ENCODE assay signal across 22 cellular contexts in the genomic region with DNA sequence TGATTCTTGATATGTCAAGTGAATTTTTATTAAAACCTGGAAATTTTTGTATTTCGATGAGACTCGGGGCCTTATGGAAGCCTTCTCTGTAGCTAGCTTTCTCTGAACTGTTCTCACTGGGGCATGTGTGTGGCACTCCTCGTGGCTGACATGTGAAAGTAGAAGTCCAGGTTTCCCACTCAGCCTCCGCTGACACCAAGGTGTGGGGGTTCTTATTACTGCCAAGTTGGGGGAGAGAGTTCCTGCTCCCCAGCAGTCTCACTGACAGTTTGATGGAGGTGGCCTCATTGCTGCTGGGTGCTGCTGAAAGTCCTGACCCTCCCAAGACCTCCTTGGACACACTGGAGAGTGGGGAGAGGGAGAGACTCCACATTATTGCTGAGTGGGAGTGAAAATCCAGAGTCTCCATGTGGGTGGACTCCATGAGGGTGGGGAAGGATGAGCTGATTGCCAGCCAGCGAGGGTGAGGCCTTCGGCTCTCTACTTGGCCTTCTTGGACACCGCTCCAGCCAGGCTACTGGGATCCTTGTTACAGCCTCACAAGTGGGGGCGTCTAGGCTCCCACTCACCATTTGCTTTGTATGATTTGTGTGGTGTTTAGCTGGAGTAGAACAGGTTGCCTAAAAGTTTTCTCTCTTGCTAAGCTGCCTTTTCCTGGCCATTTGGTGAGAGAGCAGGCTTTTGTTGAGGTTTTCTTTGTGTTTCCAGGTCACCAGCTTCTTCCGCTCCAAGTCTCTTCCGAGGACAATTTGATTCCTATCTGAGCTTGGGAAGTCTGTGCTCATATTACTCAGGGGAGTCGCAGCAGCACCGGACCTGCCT.
DNase-seq lines count a peak whose midpoint lies in the region; FAIRE-seq and TF ChIP-seq lines count a peak whose summit lies in the region.
"Had no signal": no experiment of that assay in that cellular context is flagged by ENCODE, and none has a peak within 500 bp of the region (broad histone marks: within the 10 kb centered on the region; RNA-seq: fewer than 3 reads in every experiment).

No MANE protein-coding gene starts in this region.

- H3K9me3 ChIP-seq in HEK293 (ENCODE audit: control insufficient read depth, insufficient read depth, low read depth, low read length) (no peaks in the 10 kb centered on the region), colonic mucosa (no peaks in the 10 kb centered on the region), adrenal gland (replicated peaks in 1 of 3) (no peaks in the 10 kb centered on the region), testis (no peaks in the 10 kb centered on the region)
- H3K9me3 ChIP-seq: A549, Peyer's patch had no signal

- H3K36me3 ChIP-seq in HEK293 (ENCODE audit: control insufficient read depth in 2 of 2, insufficient read depth in 1 of 2, low read length in 2 of 2) = no peaks in the 10 kb centered on the region
- H3K36me3 ChIP-seq in colonic mucosa = no peaks in the 10 kb centered on the region
- no peaks in the 10 kb centered on the region for H3K36me3 ChIP-seq in adrenal gland (replicated peaks in 1 of 2)
- H3K36me3 ChIP-seq in testis (ENCODE audit: low read depth, missing control alignments) = no peaks in the 10 kb centered on the region
- H3K36me3 ChIP-seq: Peyer's patch had no signal

- no peaks in the 10 kb centered on the region for H3K36me3 Mint-ChIP-seq in nephron progenitor cell (ENCODE audit: low read depth)
- H3K36me3 Mint-ChIP-seq: CD14-positive monocyte had no signal

- FAIRE-seq in H54 (lab: Jason Lieb, UNC) = no peak
- FAIRE-seq: A549, GM18507 had no signal

- DNase-seq in colonic mucosa (peak; percentile 15), nephron progenitor cell (no peak), retina (peak; percentile 71), adrenal gland (no peak), H54 (ENCODE audit: insufficient read length, low spot score) (no peak), testis (no peak), HCEC 1CT (no peak)
- DNase-seq: DMS53, GDM1, H9, KBM-7, NCI-H1105, NCI-H146, NCI-H2029, NCI-H2227 treated with DMSO at 0.1 percent for 48 hours, NCI-H524 had no signal

- peak overlapping the region; percentile 72 for H3K27ac Mint-ChIP-seq in nephron progenitor cell
- H3K27ac Mint-ChIP-seq: B cell, CD14-positive monocyte, H9 had no signal

- H3K4me3 Mint-ChIP-seq in nephron progenitor cell = peak overlapping the region; percentile 18
- H3K4me3 Mint-ChIP-seq: B cell, CD14-positive monocyte, H9 had no signal

- POLR2A ChIA-PET in HEK293 (lab: Yijun Ruan, JAX) = no interaction called here

- H3K27me3 Mint-ChIP-seq in nephron progenitor cell (ENCODE audit: low read depth, poor library complexity) = peaks cover 12% of the 10 kb centered on the region

- H3K27ac ChIP-seq in HEK293 (ENCODE audit: extremely low read depth, low read depth, low read length) = no peak overlapping the region
- H3K27ac ChIP-seq in colonic mucosa = no peak overlapping the region
- H3K27ac ChIP-seq in adrenal gland = no peak overlapping the region
- H3K27ac ChIP-seq in testis = no peak overlapping the region
- H3K27ac ChIP-seq: A549, Peyer's patch had no signal

- TF ChIP-seq CTCF in HEK293 (tag by site-specific recombination; IDR thresholded peaks at IDR 0.05) (no peak), colonic mucosa (IDR thresholded peaks at IDR 0.05) (no peak), nephron progenitor cell (IDR thresholded peaks at IDR 0.05) (no peak), adrenal gland (IDR thresholded peaks at IDR 0.05) (no peak), testis (IDR thresholded peaks at IDR 0.05) (no peak)

- CTCF ChIA-PET in HEK293 (lab: Yijun Ruan, JAX) = interaction anchor here (0.9 to 1.2 kb wide), 3 partner anchors 39 to 346 kb away, joined by 3 to 12 read pairs (median 6); no protein-coding TSS in a partner anchor

- intact Hi-C loops in colonic mucosa (cut with DNase I) = no loop called here
- intact Hi-C loops in adrenal gland (cut with DNase I) = no loop called here
- intact Hi-C loops in testis (cut with DNase I; ENCODE audit: low total_unique reads) = no loop called here

- no peaks in the 10 kb centered on the region for H3K9me3 Mint-ChIP-seq in nephron progenitor cell
- H3K9me3 Mint-ChIP-seq: H9 had no signal

- TF ChIP-seq POLR2A in adrenal gland (IDR thresholded peaks at IDR 0.05) (no peak), H54 (IDR thresholded peaks at IDR 0.05; ENCODE audit: low read depth, low read length) (no peak), testis (IDR thresholded peaks at IDR 0.05) (no peak)

- H3K4me3 ChIP-seq in HEK293 (ENCODE audit: low read depth, low read length) (no peak overlapping the region), colonic mucosa (no peak overlapping the region), adrenal gland (no peak overlapping the region), testis (no peak overlapping the region)
- H3K4me3 ChIP-seq: A549, Peyer's patch had no signal

- 74 to 89% (median 83%) methylated on average over 11 to 12 of the region's 12 CpGs for WGBS in adrenal gland, 4 donors
- 70 to 71% methylated on average over 12 of the region's 12 CpGs for WGBS in testis, 2 donors

- H3K27me3 ChIP-seq in colonic mucosa = no peaks in the 10 kb centered on the region
- no peaks in the 10 kb centered on the region for H3K27me3 ChIP-seq in adrenal gland
- H3K27me3 ChIP-seq in testis = no peaks in the 10 kb centered on the region
- H3K27me3 ChIP-seq: Peyer's patch had no signal

- no peak overlapping the region for H3K9ac ChIP-seq in colonic mucosa (ENCODE audit: low read depth in 2 of 2, low read length in 2 of 2)

- peaks cover 51% of the 10 kb centered on the region for H3K4me1 Mint-ChIP-seq in nephron progenitor cell
- H3K4me1 Mint-ChIP-seq: B cell, CD14-positive monocyte, H9 had no signal

- H3K4me1 ChIP-seq in HEK293 (ENCODE audit: control insufficient read depth, insufficient read depth, low read length) (no peaks in the 10 kb centered on the region), colonic mucosa (no peaks in the 10 kb centered on the region), adrenal gland (replicated peaks in 1 of 2) (peaks cover 0 to 3% of the 10 kb centered on the region in 2 donors), testis (peaks cover 10% of the 10 kb centered on the region)
- H3K4me1 ChIP-seq: A549, Peyer's patch had no signal

TF ChIP-seq in HEK293, 187 proteins besides CTCF, POLR2A, EP300 and RAD21:
- peak; percentile 81 for TF ChIP-seq ZFHX2 (tag by site-specific recombination; conservative IDR thresholded peaks at IDR 0.05)
- TF ChIP-seq BCL11A (tag by site-specific recombination; IDR thresholded peaks at IDR 0.05; ENCODE audit: low read depth) = no peak
- TF ChIP-seq EGR2 (tag by site-specific recombination; IDR thresholded peaks at IDR 0.05; ENCODE audit: low read depth) = peak; percentile 82

Comparison
In these comparisons a context has a peak if more than half of its experiments do, and no peak if none do; other contexts are left out.
1. DNase-seq: peak in colonic mucosa (single experiment) and retina (single experiment); none in nephron progenitor cell (single experiment), adrenal gland (0 of 7), H54 (single experiment), testis (single experiment) and HCEC 1CT (single experiment).